ENCODE assay signal across 8 cellular contexts in genomic region chr19:11887618-11888531, GRCh38. TPM values are rescaled to one million over a fixed set of nuclear protein-coding genes. Genes with fewer than 3 reads are reported as not detected.
DNase-seq lines count a peak whose midpoint lies in the region; ATAC-seq and TF ChIP-seq lines count a peak whose summit lies in the region.

ZNF69 (plus strand) TSS chr19:11887782; CDS start chr19:11887924, 142 bp downstream.

- H3K4me3 ChIP-seq in RWPE2 (ENCODE audit: severe bottlenecking) (peak within 1 kb of the TSS; percentile 28), gastroesophageal sphincter (peak within 1 kb of the TSS; percentile 71 to 73)

- no peak within 1 kb of the TSS for H3K27ac ChIP-seq in RWPE2 (ENCODE audit: poor library complexity, severe bottlenecking)
- peak within 1 kb of the TSS; percentile 49 to 92 (median 88) for H3K27ac ChIP-seq in gastroesophageal sphincter

- H3K4me1 Mint-ChIP-seq in neural crest cell = peaks cover 40% of the 10 kb centered on the region

- H3K27me3 ChIP-seq in RWPE2 (ENCODE audit: insufficient read depth, poor library complexity, severe bottlenecking) = no peaks in the 10 kb centered on the region
- H3K27me3 ChIP-seq in gastroesophageal sphincter = no peaks in the 10 kb centered on the region

- no peaks in the 10 kb centered on the region for H3K27me3 Mint-ChIP-seq in neural crest cell (ENCODE audit: low read depth)

- WGBS in gastroesophageal sphincter (ENCODE audit: low coverage in 1 of 2), 2 donors = 0% methylated on average over 9 to 25 of the region's 56 CpGs

- no peak for TF ChIP-seq EP300 in gastroesophageal sphincter (IDR thresholded peaks at IDR 0.05)

- TF ChIP-seq CTCF in RWPE2 (IDR thresholded peaks at IDR 0.05; ENCODE audit: poor library complexity, severe bottlenecking) (no peak), gastroesophageal sphincter (IDR thresholded peaks at IDR 0.05) (peak in 3 of 4 experiments; percentile 14 to 51 (median 45)), neural crest cell (conservative IDR thresholded peaks at IDR 0.05) (peak; percentile 54)

- DNase-seq in DMS 273 treated with DMSO at 0.1 percent for 48 hours (lab: John Stamatoyannopoulos, UW) (peak; percentile 7), RWPE2 (ENCODE audit: low spot score) (no peak), neural crest cell (ENCODE audit: low read depth, low spot score) (peak; percentile 90)
- DNase-seq in activated naive CD4-positive, alpha-beta T cell (lab: John Stamatoyannopoulos, UW) = peak in 3 of 4 experiments; percentile 3 to 56 (median 52)
- DNase-seq in stimulated activated naive CD8-positive, alpha-beta T cell treated with anti-CD3 and anti-CD28 coated beads, Interleukin-15, Interleukin-2, amounts not matched to agents 100 U/mL and 50 U/mL, for 24 hours = peak; percentile 81

- H3K36me3 ChIP-seq in RWPE2 (ENCODE audit: low read depth) (no peaks in the 10 kb centered on the region), gastroesophageal sphincter (no peaks in the 10 kb centered on the region)

- H3K4me3 Mint-ChIP-seq in neural crest cell = peak within 1 kb of the TSS; percentile 98

- H3K4me1 ChIP-seq in RWPE2 (ENCODE audit: insufficient read depth, poor library complexity, severe bottlenecking) (no peaks in the 10 kb centered on the region), gastroesophageal sphincter (peaks cover 0 to 17% (median 0%) of the 10 kb centered on the region in 3 donors)

- H3K9me3 ChIP-seq in RWPE2 (ENCODE audit: severe bottlenecking) (no peaks in the 10 kb centered on the region), gastroesophageal sphincter (no peaks in the 10 kb centered on the region)

- peak; percentile 46 for ATAC-seq in HG03175 (IDR thresholded peaks at IDR 0.05; ENCODE audit: unreplicated experiment)
- ATAC-seq in RWPE2 (ENCODE audit: low read depth) = peak; percentile 31; the same call in 2 of the 3 replicates
- ATAC-seq in gastroesophageal sphincter = peak; percentile 96
- peak; percentile 86 for ATAC-seq in stimulated activated naive CD8-positive, alpha-beta T cell treated with anti-CD3 and anti-CD28 coated beads, Interleukin-15, Interleukin-2, amounts not matched to agents 100 U/mL and 50 U/mL, for 24 hours
- ATAC-seq in HG02623 (IDR thresholded peaks at IDR 0.05; ENCODE audit: unreplicated experiment) = no peak

- peaks cover 45% of the 10 kb centered on the region for H3K36me3 Mint-ChIP-seq in neural crest cell (ENCODE audit: low read depth)

- H3K9me3 Mint-ChIP-seq in neural crest cell = peaks cover 6% of the 10 kb centered on the region

- no peak for TF ChIP-seq POLR2A in gastroesophageal sphincter (IDR thresholded peaks at IDR 0.05)

- H3K27ac Mint-ChIP-seq in neural crest cell (ENCODE audit: unreplicated experiment) = peak within 1 kb of the TSS; percentile 97

RNA-seq across cellular contexts. Expression of gene ZNF69, which starts in this region (rescaled TPM):
- total RNA-seq in gastroesophageal sphincter (10 to 100 TPM in 2 of 4 donors, 1 to 10 TPM in 2; 3.5 to 13.6 (median 9.1) TPM), neural crest cell (32.1 and 33.9 TPM in 2 replicates)
